In genomic region chr16:67199011-67199807, GRCh38 we compare ENCODE assay signal across 9 cellular contexts. TPM values are rescaled to one million over a fixed set of nuclear protein-coding genes. Genes with fewer than 3 reads are reported as not detected.
DNase-seq lines count a peak whose midpoint lies in the region; ATAC-seq and TF ChIP-seq lines count a peak whose summit lies in the region.
"Had no signal": no experiment of that assay in that cellular context is flagged by ENCODE, and none has a peak within 500 bp of the region (broad histone marks: within the 10 kb centered on the region; RNA-seq: fewer than 3 reads in every experiment).

TSS of gene ELMO3 (plus strand) at chr16:67199131. CDS start at chr16:67199327, 196 bp downstream.

- CTCF ChIA-PET in CD8-positive, alpha-beta T cell (lab: Charles Lee) = interaction anchor here (1.1 to 1.7 kb wide), 2 partner anchors 14 to 35 kb away, joined by 3 to 5 read pairs; no protein-coding TSS in a partner anchor

- no peak for DNase-seq in CD8-positive, alpha-beta T cell
- peak; percentile 44 for DNase-seq in NCI-H226
- DNase-seq in esophagus muscularis mucosa (ENCODE audit: extremely low spot score) = no peak
- peak; percentile 52 for DNase-seq in nephron progenitor cell
- no peak for DNase-seq in stimulated activated CD4-positive, alpha-beta T cell treated with anti-CD3 and anti-CD28 coated beads, Interleukin-2, amount 100 ng/mL, for 48 hours
- DNase-seq in NCI-H524 treated with DMSO at 0.1 percent for 48 hours (lab: John Stamatoyannopoulos, UW) = no peak
- no peak for DNase-seq in NCI-H1694 treated with DMSO at 0.1 percent for 48 hours (lab: John Stamatoyannopoulos, UW)
- DNase-seq: activated naive CD4-positive, alpha-beta T cell treated with Interleukin-2 at 50 U/mL for 16 hours had no signal

- H3K27ac ChIP-seq in CD8-positive, alpha-beta T cell (ENCODE audit: low read depth, low read length) = no peak within 1 kb of the TSS
- H3K27ac ChIP-seq in esophagus muscularis mucosa (replicated peaks in 1 of 4) = peak within 1 kb of the TSS in 1 of 4 donors; percentile 13

- intact Hi-C loops in CD8-positive, alpha-beta T cell (cut with DNase I, micrococcal nuclease) = no loop called here
- intact Hi-C loops in esophagus muscularis mucosa (cut with DNase I) = no loop called here

- no peaks in the 10 kb centered on the region for H3K27me3 ChIP-seq in CD8-positive, alpha-beta T cell (ENCODE audit: insufficient read depth, low read length)
- no peaks in the 10 kb centered on the region for H3K27me3 ChIP-seq in esophagus muscularis mucosa

- H3K4me1 ChIP-seq in CD8-positive, alpha-beta T cell (ENCODE audit: insufficient read depth, low read length) = peaks cover under 1% of the 10 kb centered on the region
- peaks cover 9 to 33% (median 29%) of the 10 kb centered on the region in 4 donors for H3K4me1 ChIP-seq in esophagus muscularis mucosa

- peak within 1 kb of the TSS; percentile 37 for H3K27ac Mint-ChIP-seq in CD8-positive, alpha-beta T cell
- H3K27ac Mint-ChIP-seq in nephron progenitor cell = no peak within 1 kb of the TSS

- H3K36me3 Mint-ChIP-seq in CD8-positive, alpha-beta T cell = peaks cover 75% of the 10 kb centered on the region
- peaks cover 31% of the 10 kb centered on the region for H3K36me3 Mint-ChIP-seq in nephron progenitor cell (ENCODE audit: low read depth)

- TF ChIP-seq CTCF in CD8-positive, alpha-beta T cell (IDR thresholded peaks at IDR 0.05) = no peak
- TF ChIP-seq CTCF in esophagus muscularis mucosa (IDR thresholded peaks at IDR 0.05) (peak in 2 of 3 experiments; percentile 28 to 49), nephron progenitor cell (IDR thresholded peaks at IDR 0.05) (peak; percentile 45)

- H3K4me3 ChIP-seq in CD8-positive, alpha-beta T cell (ENCODE audit: low read depth, low read length) = no peak within 1 kb of the TSS
- H3K4me3 ChIP-seq in esophagus muscularis mucosa = peak within 1 kb of the TSS in 3 of 4 donors; percentile 13 to 40 (median 20)

- H3K4me3 Mint-ChIP-seq in CD8-positive, alpha-beta T cell = no peak within 1 kb of the TSS
- H3K4me3 Mint-ChIP-seq in nephron progenitor cell = no peak within 1 kb of the TSS

- POLR2A ChIA-PET in CD8-positive, alpha-beta T cell (lab: Charles Lee) = no interaction called here

- H3K9me3 Mint-ChIP-seq in CD8-positive, alpha-beta T cell = no peaks in the 10 kb centered on the region
- H3K9me3 Mint-ChIP-seq in nephron progenitor cell = no peaks in the 10 kb centered on the region

- WGBS in esophagus muscularis mucosa = 39% methylated on average over 36 of the region's 61 CpGs

- peaks cover 18% of the 10 kb centered on the region for H3K4me1 Mint-ChIP-seq in CD8-positive, alpha-beta T cell (ENCODE audit: low read depth)
- H3K4me1 Mint-ChIP-seq in nephron progenitor cell = peaks cover 8% of the 10 kb centered on the region

- H3K27me3 Mint-ChIP-seq in CD8-positive, alpha-beta T cell (ENCODE audit: low read depth) = no peaks in the 10 kb centered on the region
- peaks cover 16% of the 10 kb centered on the region for H3K27me3 Mint-ChIP-seq in nephron progenitor cell (ENCODE audit: low read depth, poor library complexity)

- TF ChIP-seq POLR2A in esophagus muscularis mucosa (IDR thresholded peaks at IDR 0.05; ENCODE audit: low read depth) = no peak

- peaks cover 42% of the 10 kb centered on the region for H3K36me3 ChIP-seq in CD8-positive, alpha-beta T cell (ENCODE audit: insufficient read depth, low read length)
- H3K36me3 ChIP-seq in esophagus muscularis mucosa = peaks cover 43 to 91% (median 82%) of the 10 kb centered on the region in 4 donors

- no peak for TF ChIP-seq EP300 in esophagus muscularis mucosa (IDR thresholded peaks at IDR 0.05)

- no peaks in the 10 kb centered on the region for H3K9me3 ChIP-seq in CD8-positive, alpha-beta T cell (ENCODE audit: low read length)
- H3K9me3 ChIP-seq in esophagus muscularis mucosa = no peaks in the 10 kb centered on the region

- no peak for ATAC-seq in CD8-positive, alpha-beta T cell
- ATAC-seq in HG03457 (IDR thresholded peaks at IDR 0.05; ENCODE audit: unreplicated experiment) = no peak

RNA-seq across cellular contexts. Expression of gene ELMO3, which starts in this region (rescaled TPM):
- 1 to 10 TPM; 1.3 to 1.6 TPM for total RNA-seq in CD8-positive, alpha-beta T cell
- total RNA-seq in esophagus muscularis mucosa = under 1 TPM; 0.33 to 0.83 (median 0.60) TPM

Comparison
In these comparisons a context has a peak if more than half of its experiments do, and no peak if none do; other contexts are left out.
1. DNase-seq: peak in NCI-H226 (single experiment) and nephron progenitor cell (single experiment); none in CD8-positive, alpha-beta T cell (0 of 7), esophagus muscularis mucosa (single experiment), stimulated activated CD4-positive, alpha-beta T cell treated with anti-CD3 and anti-CD28 coated beads, Interleukin-2, amount 100 ng/mL, for 48 hours (0 of 2), NCI-H524 treated with DMSO at 0.1 percent for 48 hours (single experiment) and NCI-H1694 treated with DMSO at 0.1 percent for 48 hours (single experiment).